8 cellular contexts compared by ENCODE assay signal in genomic region chr11:22703040-22703439, GRCh38. TPM values are rescaled to one million over a fixed set of nuclear protein-coding genes. Genes with fewer than 3 reads are reported as not detected.
DNase-seq lines count a peak whose midpoint lies in the region; ATAC-seq and TF ChIP-seq lines count a peak whose summit lies in the region.

No MANE protein-coding gene starts in this region.

- no peak overlapping the region for H3K4me3 Mint-ChIP-seq in endothelial cell (ENCODE audit: unreplicated experiment)
- no peak overlapping the region for H3K4me3 Mint-ChIP-seq in osteocyte (ENCODE audit: unreplicated experiment)

- ATAC-seq in GM21786 (IDR thresholded peaks at IDR 0.05; ENCODE audit: unreplicated experiment) (peak; percentile 57), GM18498 (IDR thresholded peaks at IDR 0.05; ENCODE audit: unreplicated experiment) (no peak)

- in situ Hi-C loops in KBM-7 (cut with MboI; ENCODE audit: low pct_unique_long_range_greater_than_20kb, low sequenced_read_pairs): no loop called here

- no peaks in the 10 kb centered on the region for H3K9me3 Mint-ChIP-seq in endothelial cell (ENCODE audit: unreplicated experiment)
- H3K9me3 Mint-ChIP-seq in osteocyte (ENCODE audit: unreplicated experiment): no peaks in the 10 kb centered on the region

- peak overlapping the region; percentile 95 for H3K27ac Mint-ChIP-seq in endothelial cell (ENCODE audit: unreplicated experiment)
- H3K27ac Mint-ChIP-seq in osteocyte (ENCODE audit: unreplicated experiment): peak overlapping the region; percentile 46

- DNase-seq in AG20443 (ENCODE audit: low spot score) (peak; percentile 10), NCI-H748 (lab: John Stamatoyannopoulos, UW; ENCODE audit: unreplicated experiment) (peak; percentile 87), endothelial cell (ENCODE audit: low spot score) (no peak), osteocyte (ENCODE audit: extremely low spot score, unreplicated experiment) (no peak), KBM-7 (no peak), NOMO-1 treated with dmso at 0.1 percent for 144 hours (lab: John Stamatoyannopoulos, UW; ENCODE audit: unreplicated experiment) (no peak)

- no peaks in the 10 kb centered on the region for H3K27me3 Mint-ChIP-seq in endothelial cell (ENCODE audit: unreplicated experiment)
- no peaks in the 10 kb centered on the region for H3K27me3 Mint-ChIP-seq in osteocyte (ENCODE audit: unreplicated experiment)

- H3K4me1 Mint-ChIP-seq in endothelial cell (ENCODE audit: unreplicated experiment) (peaks cover 6% of the 10 kb centered on the region), osteocyte (ENCODE audit: unreplicated experiment) (peaks cover 26% of the 10 kb centered on the region)

- H3K36me3 Mint-ChIP-seq in endothelial cell (ENCODE audit: low read depth, unreplicated experiment) (no peaks in the 10 kb centered on the region), osteocyte (ENCODE audit: unreplicated experiment) (no peaks in the 10 kb centered on the region)

- TF ChIP-seq CTCF in endothelial cell (IDR thresholded peaks at IDR 0.05; ENCODE audit: unreplicated experiment) (no peak), osteocyte (IDR thresholded peaks at IDR 0.05) (no peak)

RNA-seq across cellular contexts. Expression of gene GAS2, which starts 36.6 kb away (rescaled TPM):
- total RNA-seq in endothelial cell (ENCODE audit: unreplicated experiment): 1.4 TPM
- 0.52 and 0.70 TPM in 2 replicates for total RNA-seq in osteocyte

Comparison
In these comparisons a context has a peak if more than half of its experiments do, and no peak if none do; other contexts are left out.
1. DNase-seq: peak in AG20443 (single experiment) and NCI-H748 (single experiment); none in endothelial cell (single experiment), osteocyte (single experiment), KBM-7 (single experiment) and NOMO-1 treated with dmso at 0.1 percent for 144 hours (single experiment).